Comparison of ENCODE assay signal across 1 cellular context in genomic region chr16:2785101-2785991, GRCh38.
TF ChIP-seq lines count a peak whose summit lies in the region.

No MANE protein-coding gene starts in this region.

TF ChIP-seq in HepG2, 621 proteins besides CTCF, POLR2A, EP300 and RAD21 (continues in another document):
- TF ChIP-seq ZSCAN31 (CRISPR knock-in tag; IDR thresholded peaks at IDR 0.05; ENCODE audit: low read depth), result no peak
- TF ChIP-seq ZSCAN22 (CRISPR knock-in tag; IDR thresholded peaks at IDR 0.05), result peak; percentile 84
- no peak for TF ChIP-seq PBX3 (CRISPR knock-in tag; IDR thresholded peaks at IDR 0.05; ENCODE audit: borderline replicate concordance)
- TF ChIP-seq CEBPG (CRISPR knock-in tag; IDR thresholded peaks at IDR 0.05), result no peak
- TF ChIP-seq KAT7 (CRISPR knock-in tag; IDR thresholded peaks at IDR 0.05; ENCODE audit: borderline replicate concordance), result no peak
- TF ChIP-seq RNF219 (CRISPR knock-in tag; IDR thresholded peaks at IDR 0.05), result no peak
- TF ChIP-seq KDM3A (CRISPR knock-in tag; IDR thresholded peaks at IDR 0.05; ENCODE audit: low read depth), result no peak
- no peak for TF ChIP-seq SP4 (CRISPR knock-in tag; IDR thresholded peaks at IDR 0.05)
- TF ChIP-seq CREBL2 (CRISPR knock-in tag; IDR thresholded peaks at IDR 0.05; ENCODE audit: borderline replicate concordance), result no peak
- TF ChIP-seq ZNF777 (CRISPR knock-in tag; IDR thresholded peaks at IDR 0.05), result peak; percentile 11; the same call in 1 of the 2 replicates
- no peak for TF ChIP-seq TCF7L2 (IDR thresholded peaks at IDR 0.05; ENCODE audit: low read depth, low read length)
- TF ChIP-seq HDAC6 (IDR thresholded peaks at IDR 0.05; ENCODE audit: low read depth, low read length), result no peak
- TF ChIP-seq ZBTB33 (CRISPR knock-in tag; IDR thresholded peaks at IDR 0.05), result peak; percentile 98
- TF ChIP-seq MAX (IDR thresholded peaks at IDR 0.05), result no peak
- TF ChIP-seq MYC (CRISPR knock-in tag; IDR thresholded peaks at IDR 0.05; ENCODE audit: borderline replicate concordance), result 0 out of 2 replicates have a peak, but pooled peaks have one; percentile 31
- TF ChIP-seq POGK (CRISPR knock-in tag; conservative IDR thresholded peaks at IDR 0.05), result no peak
- no peak for TF ChIP-seq ZFP62 (CRISPR knock-in tag; IDR thresholded peaks at IDR 0.05)
- TF ChIP-seq MXD4 (CRISPR knock-in tag; IDR thresholded peaks at IDR 0.05), result no peak
- no peak for TF ChIP-seq TRIM24 (CRISPR knock-in tag; IDR thresholded peaks at IDR 0.05)
- no peak for TF ChIP-seq ZBTB26 (CRISPR knock-in tag; IDR thresholded peaks at IDR 0.05; ENCODE audit: borderline replicate concordance)
- no peak for TF ChIP-seq ZNF589 (CRISPR knock-in tag; conservative IDR thresholded peaks at IDR 0.05)
- no peak for TF ChIP-seq ZNF660 (CRISPR knock-in tag; IDR thresholded peaks at IDR 0.05; ENCODE audit: borderline replicate concordance, low read depth)
- no peak for TF ChIP-seq ZNF17 (CRISPR knock-in tag; IDR thresholded peaks at IDR 0.05)
- no peak for TF ChIP-seq ZBTB1 (CRISPR knock-in tag; IDR thresholded peaks at IDR 0.05; ENCODE audit: borderline replicate concordance)
- no peak for TF ChIP-seq ZNF280B (CRISPR knock-in tag; IDR thresholded peaks at IDR 0.05; ENCODE audit: borderline replicate concordance)
- TF ChIP-seq PAXIP1 (CRISPR knock-in tag; conservative IDR thresholded peaks at IDR 0.05), result no peak
- TF ChIP-seq ZNF383 (CRISPR knock-in tag; IDR thresholded peaks at IDR 0.05; ENCODE audit: borderline replicate concordance), result no peak
- no peak for TF ChIP-seq MLXIP (CRISPR knock-in tag; IDR thresholded peaks at IDR 0.05; ENCODE audit: borderline replicate concordance)
- no peak for TF ChIP-seq ZSCAN20 (CRISPR knock-in tag; IDR thresholded peaks at IDR 0.05; ENCODE audit: borderline replicate concordance)
- TF ChIP-seq MAFK (conservative IDR thresholded peaks at IDR 0.05 in 1 of 2, IDR thresholded peaks at IDR 0.05 in 1 of 2; ENCODE audit: low read length in 2 of 2), result no peak
- no peak for TF ChIP-seq NFIB (CRISPR knock-in tag; IDR thresholded peaks at IDR 0.05; ENCODE audit: borderline replicate concordance)
- no peak for TF ChIP-seq ZNF619 (CRISPR knock-in tag; IDR thresholded peaks at IDR 0.05)
- TF ChIP-seq HMGXB4 (CRISPR knock-in tag; IDR thresholded peaks at IDR 0.05; ENCODE audit: borderline replicate concordance in 1 of 2, low read depth in 1 of 2), result no peak
- no peak for TF ChIP-seq SKIL (CRISPR knock-in tag; IDR thresholded peaks at IDR 0.05; ENCODE audit: borderline replicate concordance)
